11 cellular contexts compared by ENCODE assay signal in the genomic region with DNA sequence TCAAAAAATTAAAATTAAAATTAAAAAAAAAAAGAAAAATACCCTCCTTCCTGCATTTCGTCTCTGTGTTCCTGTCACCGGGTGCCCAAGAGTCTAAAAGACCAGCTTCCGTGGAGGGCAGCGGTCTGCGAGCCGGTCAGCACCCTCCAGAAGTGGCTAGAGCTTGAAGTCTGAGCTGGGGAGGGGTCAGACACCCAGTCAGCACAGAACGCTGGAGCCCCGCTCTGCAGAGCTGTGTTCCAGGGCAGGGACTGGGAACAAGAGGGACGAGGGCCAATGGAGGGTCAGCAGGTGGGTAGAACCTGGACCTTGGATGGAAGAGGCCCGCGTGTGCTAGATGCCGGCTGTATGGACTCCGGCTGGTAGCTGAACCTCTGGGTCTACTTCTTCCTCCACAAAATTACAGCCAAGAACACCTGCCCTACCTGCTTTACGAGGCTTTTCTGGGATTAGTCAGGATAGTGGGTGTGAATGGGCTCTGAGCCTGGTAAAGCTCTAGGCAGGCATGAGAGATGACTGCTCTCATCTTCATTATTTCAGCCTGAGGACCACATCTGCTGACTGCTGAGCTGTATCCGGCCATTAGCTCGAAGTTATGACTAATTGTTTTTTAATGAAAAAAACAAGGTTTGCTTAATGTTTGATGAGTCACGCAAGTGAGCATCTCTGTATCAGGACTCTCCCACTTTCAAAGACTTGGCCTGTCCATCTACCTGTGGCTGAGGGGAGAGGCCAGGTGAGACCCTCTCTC. TPM values are rescaled to one million over a fixed set of nuclear protein-coding genes. Genes with fewer than 3 reads are reported as not detected.
DNase-seq lines count a peak whose midpoint lies in the region; ATAC-seq and TF ChIP-seq lines count a peak whose summit lies in the region.
"Had no signal": no experiment of that assay in that cellular context is flagged by ENCODE, and none has a peak within 500 bp of the region (broad histone marks: within the 10 kb centered on the region; RNA-seq: fewer than 3 reads in every experiment).

No MANE protein-coding gene starts in this region.

- H4K20me1 ChIP-seq in osteoblast (ENCODE audit: insufficient read depth, low read length) = peaks cover 3% of the 10 kb centered on the region

- DNase-seq in GM03348 (ENCODE audit: low spot score) = peak; percentile 82
- DNase-seq in RPMI7951 (ENCODE audit: low read depth) = peak; percentile 63
- peak; percentile 51 for DNase-seq in fibroblast of gingiva (ENCODE audit: low read depth)
- peak; percentile 89 for DNase-seq in osteoblast (ENCODE audit: insufficient read length, low spot score, missing footprints)
- no peak for DNase-seq in NCI-H526 treated with DMSO at 0.1 percent for 48 hours (lab: John Stamatoyannopoulos, UW)
- no peak for DNase-seq in HT-29 (ENCODE audit: low spot score)
- DNase-seq: activated CD8-positive, alpha-beta memory T cell treated with anti-CD3 and anti-CD28 coated beads, Interleukin-2, amount 50 U/mL, for 4 hours; NCI-H510A; substantia nigra had no signal

- H3K4me1 ChIP-seq in osteoblast (ENCODE audit: insufficient read depth, low read length) = peaks cover 4% of the 10 kb centered on the region

- no peaks in the 10 kb centered on the region for H3K9me3 ChIP-seq in osteoblast (ENCODE audit: low read depth, low read length)

- ATAC-seq in HG02623 (IDR thresholded peaks at IDR 0.05; ENCODE audit: unreplicated experiment) = no peak
- ATAC-seq in GM21717 (IDR thresholded peaks at IDR 0.05; ENCODE audit: unreplicated experiment) = no peak

- H3K4me3 ChIP-seq in osteoblast (ENCODE audit: insufficient read depth, low read length) = no peak overlapping the region

- H3K36me3 ChIP-seq in osteoblast (ENCODE audit: insufficient read depth, low read length) = peaks cover 5% of the 10 kb centered on the region

- TF ChIP-seq CTCF in osteoblast (IDR thresholded peaks at IDR 0.05; ENCODE audit: extremely low read depth, low read depth, low read length) = no peak

- no peak overlapping the region for H3K4me2 ChIP-seq in osteoblast (ENCODE audit: insufficient read depth, low read length)

- no peak overlapping the region for H2AFZ ChIP-seq in osteoblast (ENCODE audit: low read length)

- H3K27me3 ChIP-seq in osteoblast (ENCODE audit: insufficient read depth, low read length) = no peaks in the 10 kb centered on the region

- H3K79me2 ChIP-seq in osteoblast (ENCODE audit: insufficient read depth, low read length) = no peaks in the 10 kb centered on the region

- no peak overlapping the region for H3K27ac ChIP-seq in osteoblast (ENCODE audit: low read depth, low read length)

RNA-seq across cellular contexts. Expression of gene TRPV1, which starts 5.9 kb away (rescaled TPM):
- total RNA-seq in RPMI7951 (2014; rRNA removed; shearing (Covaris generic)) = 0.72 and 0.78 TPM in 2 replicates
- total RNA-seq in osteoblast = 2.4 and 2.5 TPM in 2 replicates
- 1.5 TPM in 2 replicates for total RNA-seq in HT-29 (2014; rRNA removed; shearing (Covaris generic))

RNA-seq across cellular contexts. Expression of gene SHPK, which starts 32.8 kb away (rescaled TPM):
- total RNA-seq in RPMI7951 (2014; rRNA removed; shearing (Covaris generic)) = 9.2 and 11.3 TPM in 2 replicates
- total RNA-seq in osteoblast = 8.3 and 13.8 TPM in 2 replicates
- 16.1 and 21.2 TPM in 2 replicates for total RNA-seq in HT-29 (2014; rRNA removed; shearing (Covaris generic))

RNA-seq across cellular contexts. Expression of gene CTNS, which starts 33.3 kb away (rescaled TPM):
- 9.9 and 10.3 TPM in 2 replicates for total RNA-seq in RPMI7951 (2014; rRNA removed; shearing (Covaris generic))
- 34.7 and 46.0 TPM in 2 replicates for total RNA-seq in osteoblast
- total RNA-seq in HT-29 (2014; rRNA removed; shearing (Covaris generic)) = 10.3 and 18.4 TPM in 2 replicates

RNA-seq across cellular contexts. Expression of gene TRPV3, which starts 45.7 kb away (rescaled TPM):
- under 0.01 and 0.10 TPM in 2 replicates for total RNA-seq in RPMI7951 (2014; rRNA removed; shearing (Covaris generic))
- 0.29 and 0.36 TPM in 2 replicates for total RNA-seq in osteoblast
- total RNA-seq in HT-29 (2014; rRNA removed; shearing (Covaris generic)) = 0.94 and 2.1 TPM in 2 replicates

Comparison
In these comparisons a context has a peak if more than half of its experiments do, and no peak if none do; other contexts are left out.
1. DNase-seq: peak in GM03348 (single experiment), RPMI7951 (single experiment), fibroblast of gingiva (single experiment) and osteoblast (single experiment); none in NCI-H526 treated with DMSO at 0.1 percent for 48 hours (single experiment) and HT-29 (single experiment).